Comparison of ENCODE assay signal across 15 cellular contexts in the genomic region with DNA sequence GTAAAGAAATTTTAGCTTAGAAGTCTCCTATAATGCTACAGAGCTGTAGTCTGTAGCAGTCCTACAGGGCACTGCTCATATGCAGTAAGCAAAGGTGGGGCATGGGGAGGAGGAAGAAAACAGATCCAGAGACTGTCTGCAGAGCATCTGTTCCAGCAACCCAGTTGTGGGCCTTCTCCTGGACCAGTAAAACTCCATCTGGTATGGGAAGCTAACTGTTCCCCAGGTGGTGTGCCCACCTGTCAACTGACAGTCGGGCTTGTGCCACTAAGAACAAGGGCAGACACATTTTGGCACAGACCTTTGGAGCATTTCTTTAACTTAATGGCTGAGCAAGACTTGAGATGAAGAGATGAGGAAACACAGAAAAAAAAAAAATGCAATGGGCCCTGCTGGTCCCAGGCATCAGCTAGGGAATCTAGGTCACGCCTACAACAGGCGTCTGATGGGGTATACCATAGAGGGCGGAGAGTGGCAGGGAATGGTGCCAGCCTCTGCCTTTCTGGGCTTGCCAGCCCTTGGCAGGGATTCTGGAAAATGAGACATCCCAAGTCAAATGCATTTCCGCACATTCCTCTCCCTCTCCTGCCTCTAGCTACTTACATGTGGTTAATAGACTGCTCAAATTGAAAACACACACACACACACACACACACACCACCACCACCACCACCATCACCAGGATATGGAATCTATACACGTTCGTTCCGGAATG.
A peak's percentile ranks its signal among the peaks of the same experiment; 100 is the strongest.
DNase-seq lines count a peak whose midpoint lies in the region; ATAC-seq and TF ChIP-seq lines count a peak whose summit lies in the region.
"Had no signal": no experiment of that assay in that cellular context is flagged by ENCODE, and none has a peak within 500 bp of the region (broad histone marks: within the 10 kb centered on the region; RNA-seq: fewer than 3 reads in every experiment).

No MANE protein-coding gene starts in this region.

- ATAC-seq in foreskin keratinocyte (peak; percentile 56), upper lobe of right lung (peak; percentile 16), HG02884 (IDR thresholded peaks at IDR 0.05; ENCODE audit: unreplicated experiment) (no peak)
- ATAC-seq: CD8-positive, alpha-beta T cell had no signal

- H3K27ac ChIP-seq in angular gyrus (ENCODE audit: low read depth, low read length) (peak overlapping the region; percentile 35), foreskin keratinocyte (no peak overlapping the region), upper lobe of right lung (no peak overlapping the region)
- H3K27ac ChIP-seq: esophagus squamous epithelium had no signal

- peaks cover 36% of the 10 kb centered on the region for H3K4me1 ChIP-seq in foreskin keratinocyte
- peaks cover 4% of the 10 kb centered on the region for H3K4me1 ChIP-seq in upper lobe of right lung

- TF ChIP-seq CTCF in foreskin keratinocyte (conservative IDR thresholded peaks at IDR 0.05) (no peak), upper lobe of right lung (IDR thresholded peaks at IDR 0.05) (no peak)

- H3K4me3 ChIP-seq in upper lobe of right lung: no peak overlapping the region
- H3K4me3 ChIP-seq: esophagus squamous epithelium had no signal

- DNase-seq in NCI-H82 (lab: John Stamatoyannopoulos, UW) (peak; percentile 16), NCI-H82 treated with DMSO at 0.1 percent for 48 hours (lab: John Stamatoyannopoulos, UW; ENCODE audit: unreplicated experiment) (no peak), foreskin keratinocyte (peak; percentile 63 to 81), upper lobe of right lung (no peak), HT-29 (ENCODE audit: low spot score) (no peak), NCI-H2227 (lab: John Stamatoyannopoulos, UW; ENCODE audit: unreplicated experiment) (no peak)
- DNase-seq: 8988T; activated CD4-positive, alpha-beta memory T cell treated with anti-CD3 and anti-CD28 coated beads, Interleukin-2, amount 10 ng/mL, durations not matched to agents 7 days and 5 days; CD8-positive, alpha-beta T cell; esophagus squamous epithelium; GF-D8; hippocampal formation; MM.1S had no signal

- no peaks in the 10 kb centered on the region for H3K27me3 ChIP-seq in foreskin keratinocyte
- no peaks in the 10 kb centered on the region for H3K27me3 ChIP-seq in upper lobe of right lung
- H3K27me3 ChIP-seq: esophagus squamous epithelium had no signal

- intact Hi-C loops in upper lobe of right lung (cut with DNase I): no loop called here

- H3K36me3 ChIP-seq in upper lobe of right lung: no peaks in the 10 kb centered on the region
- H3K36me3 ChIP-seq: esophagus squamous epithelium had no signal

- H3K9me3 ChIP-seq in upper lobe of right lung: no peaks in the 10 kb centered on the region
- H3K9me3 ChIP-seq: esophagus squamous epithelium had no signal

Comparison
In these comparisons a context has a peak if more than half of its experiments do, and no peak if none do; other contexts are left out.
1. DNase-seq: peak in NCI-H82 (single experiment) and foreskin keratinocyte (2 of 2); none in NCI-H82 treated with DMSO at 0.1 percent for 48 hours (single experiment), upper lobe of right lung (single experiment), HT-29 (single experiment) and NCI-H2227 (single experiment).